ENCODE assay signal across 19 cellular contexts in the genomic region with DNA sequence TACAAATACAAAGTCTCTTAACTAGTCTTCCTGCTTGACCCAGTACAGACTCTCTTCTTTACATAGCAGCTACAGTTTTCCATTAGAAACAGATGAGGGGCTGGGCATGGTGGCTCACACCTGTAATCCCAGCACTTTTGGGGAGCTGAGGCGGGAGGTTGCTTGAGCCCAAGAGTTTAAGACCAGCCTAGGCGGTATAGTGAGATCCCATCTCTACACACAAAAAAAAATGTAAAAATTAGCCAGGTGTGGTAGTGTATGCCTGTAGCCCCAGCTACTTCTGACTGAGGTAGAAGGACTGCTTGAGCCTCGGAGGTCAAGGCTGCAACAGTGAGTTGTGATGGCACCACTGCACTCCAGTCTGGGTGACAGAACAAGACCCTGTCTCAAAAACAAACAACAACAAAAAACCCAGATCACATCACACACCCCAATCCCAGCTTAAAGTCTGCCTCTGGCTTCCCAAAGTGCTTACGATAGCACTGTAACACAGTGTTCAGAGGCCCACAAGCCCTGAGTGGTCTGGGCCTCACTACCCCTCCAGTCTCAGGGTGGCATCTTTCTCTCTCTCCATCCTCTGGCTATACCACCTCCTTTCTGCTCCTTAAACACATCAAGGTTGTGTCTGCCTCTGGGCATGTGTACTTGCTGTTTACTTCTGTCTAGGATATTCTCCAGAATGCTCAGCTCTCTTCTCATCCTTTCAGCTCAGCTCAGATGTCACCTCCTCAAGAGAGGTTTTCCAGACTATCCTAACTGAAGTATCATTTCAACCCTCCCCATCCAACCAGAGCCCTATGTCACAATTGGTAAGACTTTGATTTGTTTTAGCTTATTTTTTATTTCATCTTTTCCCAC. TPM values are rescaled to one million over a fixed set of nuclear protein-coding genes. Genes with fewer than 3 reads are reported as not detected.
DNase-seq lines count a peak whose midpoint lies in the region; ATAC-seq and TF ChIP-seq lines count a peak whose summit lies in the region.
"Had no signal": no experiment of that assay in that cellular context is flagged by ENCODE, and none has a peak within 500 bp of the region (broad histone marks: within the 10 kb centered on the region; RNA-seq: fewer than 3 reads in every experiment).

No MANE protein-coding gene starts in this region.

- H3K9me3 Mint-ChIP-seq in WTC11, result no peaks in the 10 kb centered on the region

- peak overlapping the region in 7 of 10 donors; percentile 59 to 82 (median 73) for H3K27ac ChIP-seq in heart right ventricle
- no peak overlapping the region for H3K27ac ChIP-seq in right cardiac atrium (ENCODE audit: low read length)
- H3K27ac ChIP-seq in esophagus muscularis mucosa (replicated peaks in 1 of 4), result peak overlapping the region; percentile 8 to 60 (median 50)
- peak overlapping the region; percentile 97 for H3K27ac ChIP-seq in subcutaneous abdominal adipose tissue (ENCODE audit: low read depth, low read length)
- no peak overlapping the region for H3K27ac ChIP-seq in hepatocyte

- peaks cover 25% of the 10 kb centered on the region for H3K36me3 Mint-ChIP-seq in WTC11

- H3K9me3 ChIP-seq in heart right ventricle, result no peaks in the 10 kb centered on the region
- H3K9me3 ChIP-seq in right cardiac atrium (ENCODE audit: control insufficient read depth, low read length), result no peaks in the 10 kb centered on the region
- H3K9me3 ChIP-seq in esophagus muscularis mucosa, result no peaks in the 10 kb centered on the region
- H3K9me3 ChIP-seq in subcutaneous abdominal adipose tissue (ENCODE audit: control insufficient read depth in 5 of 5, low read length in 5 of 5), result no peaks in the 10 kb centered on the region
- H3K9me3 ChIP-seq in hepatocyte (ENCODE audit: low read depth), result no peaks in the 10 kb centered on the region

- peaks cover 29% of the 10 kb centered on the region for H3K4me1 Mint-ChIP-seq in WTC11

- H3K79me2 ChIP-seq in hepatocyte, result peaks cover 74% of the 10 kb centered on the region

- H3K9ac ChIP-seq in subcutaneous abdominal adipose tissue (ENCODE audit: low read length in 5 of 5), result peak overlapping the region in 3 of 5 donors; percentile 5 to 99 (median 45)

- TF ChIP-seq POLR2A in esophagus muscularis mucosa (IDR thresholded peaks at IDR 0.05; ENCODE audit: low read depth), result no peak

- no peak overlapping the region for H2AFZ ChIP-seq in hepatocyte

- H3K27me3 Mint-ChIP-seq in WTC11 (ENCODE audit: low read depth), result no peaks in the 10 kb centered on the region

- ATAC-seq in heart right ventricle, result no peak
- ATAC-seq in right cardiac atrium, result no peak
- ATAC-seq in WTC11, result no peak
- no peak for ATAC-seq in GM19467 (IDR thresholded peaks at IDR 0.05; ENCODE audit: unreplicated experiment)
- no peak for ATAC-seq in GM18907 (IDR thresholded peaks at IDR 0.05; ENCODE audit: unreplicated experiment)
- ATAC-seq: left colon had no signal

- POLR2A ChIA-PET in WTC11 (lab: Charles Lee), result no interaction called here

- peaks cover 0 to 16% (median 4%) of the 10 kb centered on the region in 9 donors for H3K36me3 ChIP-seq in heart right ventricle
- H3K36me3 ChIP-seq in esophagus muscularis mucosa, result peaks cover 0 to 15% (median 11%) of the 10 kb centered on the region in 4 donors
- peaks cover 5 to 16% (median 11%) of the 10 kb centered on the region in 5 donors for H3K36me3 ChIP-seq in subcutaneous abdominal adipose tissue (ENCODE audit: control insufficient read depth in 5 of 5, insufficient read depth in 5 of 5, low read length in 5 of 5)
- no peaks in the 10 kb centered on the region for H3K36me3 ChIP-seq in hepatocyte (replicated peaks; ENCODE audit: insufficient read depth, low read depth)

- TF ChIP-seq EP300 in esophagus muscularis mucosa (IDR thresholded peaks at IDR 0.05), result no peak

- DNase-seq in heart right ventricle (no peak), right cardiac atrium (no peak), WTC11 (ENCODE audit: low spot score) (no peak), esophagus muscularis mucosa (ENCODE audit: extremely low spot score) (no peak), hepatocyte (ENCODE audit: low spot score) (no peak)
- DNase-seq: activated CD4-positive, alpha-beta T cell treated with anti-CD3 and anti-CD28 coated beads for 4 hours; amniotic stem cell; Calu3; central memory CD4-positive, alpha-beta T cell; GF-D8; left colon; NCI-H1930; NCI-H446; posterior cingulate gyrus; SHP77; T1000 had no signal

- no peaks in the 10 kb centered on the region for H3K27me3 ChIP-seq in heart right ventricle
- H3K27me3 ChIP-seq in right cardiac atrium (ENCODE audit: control insufficient read depth, insufficient read depth), result no peaks in the 10 kb centered on the region
- no peaks in the 10 kb centered on the region for H3K27me3 ChIP-seq in esophagus muscularis mucosa
- H3K27me3 ChIP-seq in subcutaneous abdominal adipose tissue (ENCODE audit: control insufficient read depth in 5 of 5, insufficient read depth in 4 of 5, low read length in 5 of 5), result no peaks in the 10 kb centered on the region
- no peaks in the 10 kb centered on the region for H3K27me3 ChIP-seq in hepatocyte

- no peak overlapping the region for H3K4me3 ChIP-seq in heart right ventricle
- H3K4me3 ChIP-seq in right cardiac atrium (ENCODE audit: low read length), result no peak overlapping the region
- H3K4me3 ChIP-seq in esophagus muscularis mucosa, result no peak overlapping the region
- peak overlapping the region in 1 of 5 donors; percentile 0 for H3K4me3 ChIP-seq in subcutaneous abdominal adipose tissue (ENCODE audit: low read depth in 1 of 5, low read length in 5 of 5)
- no peak overlapping the region for H3K4me3 ChIP-seq in hepatocyte

- no peaks in the 10 kb centered on the region for H4K20me1 ChIP-seq in hepatocyte (ENCODE audit: insufficient read depth, poor library complexity, severe bottlenecking)

- H3K9me2 ChIP-seq in hepatocyte (replicated peaks; ENCODE audit: insufficient read depth), result no peaks in the 10 kb centered on the region

- no peak overlapping the region for H3K4me3 Mint-ChIP-seq in WTC11

- intact Hi-C loops in heart right ventricle (cut with DNase I), result loop anchor here in 4 of 10 donors (5.0 to 10.0 kb wide), 3 partner anchors 95 to 337 kb away; a partner anchor contains a TSS
- intact Hi-C loops in right cardiac atrium (cut with DNase I), result no loop called here
- intact Hi-C loops in esophagus muscularis mucosa (cut with DNase I), result loop anchor here (5.0 to 10.0 kb wide), 2 partner anchors 95 to 153 kb away; a partner anchor contains a TSS

- WGBS in heart right ventricle, 2 donors, result 95% methylated on average over 4 of the region's 4 CpGs
- 97% methylated on average over 4 of the region's 4 CpGs for WGBS in right cardiac atrium
- WGBS in esophagus muscularis mucosa, result 95% methylated on average over 4 of the region's 4 CpGs
- WGBS in hepatocyte (ENCODE audit: low lambda C conversion rate, missing lambda C conversion rate), result 97% methylated on average over 4 of the region's 4 CpGs

- no peak overlapping the region for H3K4me2 ChIP-seq in hepatocyte

- CTCF ChIA-PET in WTC11 (lab: Charles Lee), result interaction anchor here (1.4 kb wide), 1 partner anchor 60 kb away, joined by 3 read pairs; no protein-coding TSS in a partner anchor

- H3K27ac Mint-ChIP-seq in WTC11, result no peak overlapping the region

- H3K4me1 ChIP-seq in heart right ventricle (peaks cover 4 to 57% (median 42%) of the 10 kb centered on the region in 9 donors), right cardiac atrium (ENCODE audit: control insufficient read depth, insufficient read depth, low read length) (peaks cover 7% of the 10 kb centered on the region), esophagus muscularis mucosa (peaks cover 37 to 63% (median 60%) of the 10 kb centered on the region in 4 donors), subcutaneous abdominal adipose tissue (ENCODE audit: control insufficient read depth in 5 of 5, insufficient read depth in 5 of 5, low read length in 5 of 5) (peaks cover 2 to 69% (median 59%) of the 10 kb centered on the region in 5 donors), hepatocyte (ENCODE audit: insufficient read depth) (peaks cover 4% of the 10 kb centered on the region)

- TF ChIP-seq CTCF in heart right ventricle (IDR thresholded peaks at IDR 0.05) (no peak), WTC11 (IDR thresholded peaks at IDR 0.05) (no peak), esophagus muscularis mucosa (IDR thresholded peaks at IDR 0.05) (no peak), hepatocyte (IDR thresholded peaks at IDR 0.05; ENCODE audit: poor library complexity) (no peak)

TF ChIP-seq in WTC11, 78 proteins besides CTCF, POLR2A, EP300 and RAD21 (continues in another document):
- TF ChIP-seq, protein P1, sequence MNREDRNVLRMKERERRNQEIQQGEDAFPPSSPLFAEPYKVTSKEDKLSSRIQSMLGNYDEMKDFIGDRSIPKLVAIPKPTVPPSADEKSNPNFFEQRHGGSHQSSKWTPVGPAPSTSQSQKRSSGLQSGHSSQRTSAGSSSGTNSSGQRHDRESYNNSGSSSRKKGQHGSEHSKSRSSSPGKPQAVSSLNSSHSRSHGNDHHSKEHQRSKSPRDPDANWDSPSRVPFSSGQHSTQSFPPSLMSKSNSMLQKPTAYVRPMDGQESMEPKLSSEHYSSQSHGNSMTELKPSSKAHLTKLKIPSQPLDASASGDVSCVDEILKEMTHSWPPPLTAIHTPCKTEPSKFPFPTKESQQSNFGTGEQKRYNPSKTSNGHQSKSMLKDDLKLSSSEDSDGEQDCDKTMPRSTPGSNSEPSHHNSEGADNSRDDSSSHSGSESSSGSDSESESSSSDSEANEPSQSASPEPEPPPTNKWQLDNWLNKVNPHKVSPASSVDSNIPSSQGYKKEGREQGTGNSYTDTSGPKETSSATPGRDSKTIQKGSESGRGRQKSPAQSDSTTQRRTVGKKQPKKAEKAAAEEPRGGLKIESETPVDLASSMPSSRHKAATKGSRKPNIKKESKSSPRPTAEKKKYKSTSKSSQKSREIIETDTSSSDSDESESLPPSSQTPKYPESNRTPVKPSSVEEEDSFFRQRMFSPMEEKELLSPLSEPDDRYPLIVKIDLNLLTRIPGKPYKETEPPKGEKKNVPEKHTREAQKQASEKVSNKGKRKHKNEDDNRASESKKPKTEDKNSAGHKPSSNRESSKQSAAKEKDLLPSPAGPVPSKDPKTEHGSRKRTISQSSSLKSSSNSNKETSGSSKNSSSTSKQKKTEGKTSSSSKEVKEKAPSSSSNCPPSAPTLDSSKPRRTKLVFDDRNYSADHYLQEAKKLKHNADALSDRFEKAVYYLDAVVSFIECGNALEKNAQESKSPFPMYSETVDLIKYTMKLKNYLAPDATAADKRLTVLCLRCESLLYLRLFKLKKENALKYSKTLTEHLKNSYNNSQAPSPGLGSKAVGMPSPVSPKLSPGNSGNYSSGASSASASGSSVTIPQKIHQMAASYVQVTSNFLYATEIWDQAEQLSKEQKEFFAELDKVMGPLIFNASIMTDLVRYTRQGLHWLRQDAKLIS (CRISPR knock-in tag; IDR thresholded peaks at IDR 0.05; ENCODE audit: borderline replicate concordance), result no peak
- TF ChIP-seq NFE2L1 (CRISPR knock-in tag; IDR thresholded peaks at IDR 0.05), result no peak
- no peak for TF ChIP-seq JAZF1 (CRISPR knock-in tag; IDR thresholded peaks at IDR 0.05)
- TF ChIP-seq ZNF671 (CRISPR knock-in tag; IDR thresholded peaks at IDR 0.05), result no peak

RNA-seq across cellular contexts. Expression of a gene that starts 4.0 kb away (rescaled TPM):
- 10 to 100 TPM in 6 of 10 donors, 1 to 10 TPM in 4; 6.7 to 20.8 (median 11.4) TPM for total RNA-seq in heart right ventricle
- polyA plus RNA-seq in heart right ventricle, result 1 to 10 TPM; 6.4 to 9.7 TPM
- total RNA-seq in right cardiac atrium, result 10 to 100 TPM; 10.3 to 19.0 (median 11.5) TPM
- 10.5 TPM for polyA plus RNA-seq in right cardiac atrium
- total RNA-seq in WTC11 (2021), result 37.2 to 42.8 TPM (median 40.8 TPM) in 3 replicates
- 10 to 100 TPM; 28.5 to 43.9 (median 32.4) TPM for total RNA-seq in esophagus muscularis mucosa
- total RNA-seq in hepatocyte, result 29.5 and 34.7 TPM in 2 replicates
- polyA plus RNA-seq in hepatocyte, result 19.4 and 26.9 TPM in 2 replicates

Comparison
In these comparisons a context has a peak if more than half of its experiments do, and no peak if none do; other contexts are left out.
1. H3K27ac ChIP-seq: peak in heart right ventricle (7 of 10), esophagus muscularis mucosa (4 of 4) and subcutaneous abdominal adipose tissue (single experiment); none in right cardiac atrium (single experiment) and hepatocyte (single experiment).